In the genomic region with DNA sequence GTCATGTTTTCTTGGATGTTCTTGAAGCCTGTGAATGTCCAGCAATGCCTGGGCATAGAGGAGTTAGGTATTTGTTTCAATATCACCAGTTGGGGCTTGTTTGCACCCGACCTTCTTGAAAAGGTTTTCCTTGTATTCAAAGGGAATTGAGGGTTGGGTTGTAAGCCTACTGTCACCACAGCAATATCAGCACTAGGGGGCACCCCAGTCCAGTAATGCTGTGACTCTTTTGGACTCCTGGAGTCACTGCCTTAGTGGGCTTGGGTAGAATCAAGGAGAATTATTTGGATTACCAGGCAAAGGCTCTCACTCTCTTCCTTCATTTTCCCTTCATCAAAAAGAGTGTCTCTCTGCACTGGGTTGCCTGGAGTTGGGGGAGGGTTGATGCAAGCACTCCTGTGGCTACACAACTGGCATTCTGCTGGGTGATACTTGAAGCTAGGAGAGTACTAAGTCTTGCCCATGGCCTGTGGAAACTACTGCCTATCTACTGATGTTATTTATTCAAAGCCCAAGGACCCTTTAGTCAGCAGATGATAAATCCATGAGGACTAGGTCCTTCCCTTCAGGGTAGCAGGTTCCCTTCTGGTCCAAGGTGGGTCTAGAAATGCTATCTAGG, we compare ENCODE assay signal across 8 cellular contexts. TPM values are rescaled to one million over a fixed set of nuclear protein-coding genes. Genes with fewer than 3 reads are reported as not detected.
DNase-seq lines count a peak whose midpoint lies in the region; ATAC-seq and TF ChIP-seq lines count a peak whose summit lies in the region.

No MANE protein-coding gene starts in this region.

- H3K27me3 ChIP-seq in CD4-positive, alpha-beta memory T cell (ENCODE audit: insufficient read depth, low read length), result no peaks in the 10 kb centered on the region
- H3K27me3 ChIP-seq in HCT116 (ENCODE audit: insufficient read depth, low read length), result no peaks in the 10 kb centered on the region

- RAD21 ChIA-PET in HCT116 (lab: Charles Lee; ENCODE audit: low non-redundant PET in 1 of 2, low total read pairs in 2 of 2, uncharacterized antibody in 2 of 2, unreplicated experiment in 2 of 2), result no interaction called here

- H2AFZ ChIP-seq in HCT116 (ENCODE audit: low read depth, low read length, poor library complexity, severe bottlenecking), result no peak overlapping the region

- no peak overlapping the region for H3K27ac ChIP-seq in CD4-positive, alpha-beta memory T cell (ENCODE audit: low read depth, low read length)
- no peak overlapping the region for H3K27ac ChIP-seq in HCT116 (ENCODE audit: low read depth, low read length)

- CTCF ChIA-PET in CD4-positive, alpha-beta memory T cell (lab: Charles Lee; ENCODE audit: partially characterized antibody), result interaction anchor here (0.7 to 2.8 kb wide), 9 partner anchors 9 to 583 kb away, joined by 3 to 12 read pairs (median 5); a partner anchor contains a TSS
- CTCF ChIA-PET in HCT116 (lab: Charles Lee), result interaction anchor here (1.0 to 1.3 kb wide), 2 partner anchors 492 to 565 kb away, joined by 3 to 7 read pairs; no protein-coding TSS in a partner anchor

- H3K27me3 Mint-ChIP-seq in CD4-positive, alpha-beta memory T cell, result peaks cover 11 to 32% of the 10 kb centered on the region in 2 donors
- H3K27me3 Mint-ChIP-seq in T-helper 17 cell, result peaks cover 47% of the 10 kb centered on the region
- H3K27me3 Mint-ChIP-seq in osteocyte (ENCODE audit: unreplicated experiment), result peaks cover 2% of the 10 kb centered on the region

- H3K36me3 Mint-ChIP-seq in CD4-positive, alpha-beta memory T cell, result peaks cover 0 to 3% of the 10 kb centered on the region in 2 donors
- H3K36me3 Mint-ChIP-seq in T-helper 17 cell (ENCODE audit: low read depth) (peaks cover 8% of the 10 kb centered on the region), osteocyte (ENCODE audit: unreplicated experiment) (no peaks in the 10 kb centered on the region)

- no peak overlapping the region for H3K4me2 ChIP-seq in HCT116 (ENCODE audit: low read length)

- intact Hi-C loops in CD4-positive, alpha-beta memory T cell (cut with micrococcal nuclease), result loop anchor here (1.0 kb wide), 2 partner anchors 492 to 583 kb away; no protein-coding TSS in a partner anchor
- intact Hi-C loops in HCT116 (cut with micrococcal nuclease), result loop anchor here (10.0 kb wide), 1 partner anchor 568 kb away; a partner anchor contains a TSS

- POLR2A ChIA-PET in CD4-positive, alpha-beta memory T cell (lab: Charles Lee; ENCODE audit: partially characterized antibody), result no interaction called here
- POLR2A ChIA-PET in HCT116 (lab: Charles Lee), result no interaction called here

- H4K20me1 ChIP-seq in HCT116 (ENCODE audit: insufficient read depth), result no peaks in the 10 kb centered on the region

- TF ChIP-seq CTCF in HCT116 (IDR thresholded peaks at IDR 0.05 in 2 of 3, conservative IDR thresholded peaks at IDR 0.05 in 1 of 3; ENCODE audit: borderline replicate concordance in 1 of 3, insufficient read depth in 1 of 3, low read depth in 2 of 3, low read length in 2 of 3) (peak in 2 of 3 experiments; percentile 48 to 59; a peak in 4 of 6 replicates), osteocyte (IDR thresholded peaks at IDR 0.05) (peak; percentile 47)

- no peaks in the 10 kb centered on the region for H3K36me3 ChIP-seq in CD4-positive, alpha-beta memory T cell (ENCODE audit: insufficient read depth, low read length)
- H3K36me3 ChIP-seq in HCT116 (ENCODE audit: control insufficient read depth in 1 of 2, insufficient read depth in 2 of 2, low read length in 2 of 2), result no peaks in the 10 kb centered on the region

- peak; percentile 46 for TF ChIP-seq RAD21 in HCT116 (IDR thresholded peaks at IDR 0.05; ENCODE audit: low read depth)

- H3K4me1 Mint-ChIP-seq in CD4-positive, alpha-beta memory T cell, result no peaks in the 10 kb centered on the region
- peaks cover 3% of the 10 kb centered on the region for H3K4me1 Mint-ChIP-seq in T-helper 17 cell
- H3K4me1 Mint-ChIP-seq in osteocyte (ENCODE audit: unreplicated experiment), result no peaks in the 10 kb centered on the region

- no peaks in the 10 kb centered on the region for H3K4me1 ChIP-seq in CD4-positive, alpha-beta memory T cell (ENCODE audit: insufficient read depth, low read length)
- no peaks in the 10 kb centered on the region for H3K4me1 ChIP-seq in HCT116 (ENCODE audit: control insufficient read depth in 1 of 2, insufficient read depth in 2 of 2, low read length in 2 of 2)

- no peak for TF ChIP-seq POLR2A in HCT116 (IDR thresholded peaks at IDR 0.05; ENCODE audit: borderline replicate concordance, extremely low read depth, insufficient read depth, insufficient read length)

- H3K9ac ChIP-seq in HCT116 (ENCODE audit: low read length), result no peak overlapping the region

- H3K9me3 Mint-ChIP-seq in CD4-positive, alpha-beta memory T cell, result peaks cover 0 to 12% (median 6%) of the 10 kb centered on the region in 8 donors
- H3K9me3 Mint-ChIP-seq in osteocyte (ENCODE audit: unreplicated experiment), result peaks cover 4% of the 10 kb centered on the region

- no peaks in the 10 kb centered on the region for H3K79me2 ChIP-seq in HCT116 (ENCODE audit: insufficient read depth, low read length)

- H3K4me3 Mint-ChIP-seq in CD4-positive, alpha-beta memory T cell, result no peak overlapping the region
- H3K4me3 Mint-ChIP-seq in T-helper 17 cell (no peak overlapping the region), osteocyte (ENCODE audit: unreplicated experiment) (no peak overlapping the region)

- no peaks in the 10 kb centered on the region for H3K9me2 ChIP-seq in HCT116 (ENCODE audit: insufficient read depth)

- no TSS peak for BruUV-seq in HCT116 (replicated peaks; lab: Mats Ljungman, UMichigan)

- peak in 4 of 5 donors; percentile 18 to 35 (median 24) for DNase-seq in CD4-positive, alpha-beta memory T cell
- DNase-seq in HCT116 (ENCODE audit: low read depth, low spot score) (no peak), T-helper 17 cell (peak in 2 of 3 donors; percentile 10 to 15), dermis blood vessel endothelial cell (peak; percentile 63), osteocyte (ENCODE audit: extremely low spot score, unreplicated experiment) (no peak), NCI-H2196 (lab: John Stamatoyannopoulos, UW; ENCODE audit: unreplicated experiment) (no peak), mesenteric fat pad (ENCODE audit: low spot score) (no peak), NCI-H128 (lab: John Stamatoyannopoulos, UW; ENCODE audit: unreplicated experiment) (no peak)

- ATAC-seq in HCT116 (peak; percentile 49; the same call in 1 of the 2 replicates), T-helper 17 cell (no peak)

- H3K9me3 ChIP-seq in CD4-positive, alpha-beta memory T cell (ENCODE audit: control insufficient read depth in 1 of 2, low read length in 2 of 2), result no peaks in the 10 kb centered on the region
- no peaks in the 10 kb centered on the region for H3K9me3 ChIP-seq in HCT116 (ENCODE audit: control insufficient read depth in 1 of 2, insufficient read depth in 1 of 2, low read depth in 1 of 2, low read length in 2 of 2)
- no peaks in the 10 kb centered on the region for H3K9me3 ChIP-seq in T-helper 17 cell (ENCODE audit: control insufficient read depth, low read length, poor library complexity, severe bottlenecking)

- no peak overlapping the region for H3K27ac Mint-ChIP-seq in CD4-positive, alpha-beta memory T cell
- H3K27ac Mint-ChIP-seq in T-helper 17 cell (no peak overlapping the region), osteocyte (ENCODE audit: unreplicated experiment) (no peak overlapping the region)

- no peak overlapping the region for H3K4me3 ChIP-seq in CD4-positive, alpha-beta memory T cell (ENCODE audit: low read length in 2 of 2)
- no peak overlapping the region for H3K4me3 ChIP-seq in HCT116 (replicated peaks in 1 of 2; ENCODE audit: low read depth in 1 of 2, low read length in 2 of 2)

TF ChIP-seq in HCT116, 20 proteins besides CTCF, POLR2A, EP300 and RAD21 (continues in another document):
- TF ChIP-seq JUND (IDR thresholded peaks at IDR 0.05), result no peak
- no peak for TF ChIP-seq SP1 (IDR thresholded peaks at IDR 0.05; ENCODE audit: low read depth)
- TF ChIP-seq SRF (IDR thresholded peaks at IDR 0.05; ENCODE audit: low read depth), result no peak
- no peak for TF ChIP-seq POLR2AphosphoS5 (IDR thresholded peaks at IDR 0.05; ENCODE audit: low read depth, low read length)
- no peak for TF ChIP-seq ZFX (IDR thresholded peaks at IDR 0.05)
- TF ChIP-seq EZH2 (IDR thresholded peaks at IDR 0.05), result no peak
- TF ChIP-seq FOSL1 (IDR thresholded peaks at IDR 0.05; ENCODE audit: low read depth), result no peak
- no peak for TF ChIP-seq ZNF274 (IDR thresholded peaks at IDR 0.05; ENCODE audit: low read depth, low read length)
- TF ChIP-seq CBX3 (IDR thresholded peaks at IDR 0.05; ENCODE audit: low read depth), result no peak
- no peak for TF ChIP-seq EZH2phosphoT487 (IDR thresholded peaks at IDR 0.05; ENCODE audit: borderline replicate concordance)
- no peak for TF ChIP-seq CEBPB (IDR thresholded peaks at IDR 0.05; ENCODE audit: low read depth)

RNA-seq across cellular contexts. Expression of a gene that starts 34.5 kb away (rescaled TPM):
- total RNA-seq in CD4-positive, alpha-beta memory T cell, result not detected
- polyA plus RNA-seq in CD4-positive, alpha-beta memory T cell, result not detected
- total RNA-seq in HCT116 (2021; ENCODE audit: unreplicated experiment) (not detected), T-helper 17 cell (not detected), dermis blood vessel endothelial cell (not detected in 2 replicates), osteocyte (not detected in 2 replicates), mesenteric fat pad (not detected)
- not detected in 2 replicates for polyA plus RNA-seq in HCT116 (2012)

RNA-seq across cellular contexts. Expression of a gene that starts 44.8 kb away (rescaled TPM):
- total RNA-seq in CD4-positive, alpha-beta memory T cell, result not detected
- polyA plus RNA-seq in CD4-positive, alpha-beta memory T cell, result not detected
- not detected for total RNA-seq in HCT116 (2021; ENCODE audit: unreplicated experiment)
- polyA plus RNA-seq in HCT116 (2012), result not detected in 2 replicates
- not detected for total RNA-seq in T-helper 17 cell
- total RNA-seq in dermis blood vessel endothelial cell, result not detected in 2 replicates
- total RNA-seq in osteocyte, result not detected in 2 replicates
- total RNA-seq in mesenteric fat pad, result not detected

RNA-seq across cellular contexts. Expression of a gene that starts 47.7 kb away (rescaled TPM):
- total RNA-seq in CD4-positive, alpha-beta memory T cell, result not detected
- not detected for polyA plus RNA-seq in CD4-positive, alpha-beta memory T cell
- total RNA-seq in HCT116 (2021; ENCODE audit: unreplicated experiment), result not detected
- not detected in 2 replicates for polyA plus RNA-seq in HCT116 (2012)
- not detected for total RNA-seq in T-helper 17 cell
- not detected in 2 replicates for total RNA-seq in dermis blood vessel endothelial cell
- not detected in 2 replicates for total RNA-seq in osteocyte
- total RNA-seq in mesenteric fat pad, result not detected

Comparison
In these comparisons a context has a peak if more than half of its experiments do, and no peak if none do; other contexts are left out.
1. DNase-seq: peak in CD4-positive, alpha-beta memory T cell (4 of 5), T-helper 17 cell (2 of 3) and dermis blood vessel endothelial cell (single experiment); none in HCT116 (single experiment), osteocyte (single experiment), NCI-H2196 (single experiment), mesenteric fat pad (single experiment) and NCI-H128 (single experiment).